ENCODE assay signal across 1 cellular context in the genomic region with DNA sequence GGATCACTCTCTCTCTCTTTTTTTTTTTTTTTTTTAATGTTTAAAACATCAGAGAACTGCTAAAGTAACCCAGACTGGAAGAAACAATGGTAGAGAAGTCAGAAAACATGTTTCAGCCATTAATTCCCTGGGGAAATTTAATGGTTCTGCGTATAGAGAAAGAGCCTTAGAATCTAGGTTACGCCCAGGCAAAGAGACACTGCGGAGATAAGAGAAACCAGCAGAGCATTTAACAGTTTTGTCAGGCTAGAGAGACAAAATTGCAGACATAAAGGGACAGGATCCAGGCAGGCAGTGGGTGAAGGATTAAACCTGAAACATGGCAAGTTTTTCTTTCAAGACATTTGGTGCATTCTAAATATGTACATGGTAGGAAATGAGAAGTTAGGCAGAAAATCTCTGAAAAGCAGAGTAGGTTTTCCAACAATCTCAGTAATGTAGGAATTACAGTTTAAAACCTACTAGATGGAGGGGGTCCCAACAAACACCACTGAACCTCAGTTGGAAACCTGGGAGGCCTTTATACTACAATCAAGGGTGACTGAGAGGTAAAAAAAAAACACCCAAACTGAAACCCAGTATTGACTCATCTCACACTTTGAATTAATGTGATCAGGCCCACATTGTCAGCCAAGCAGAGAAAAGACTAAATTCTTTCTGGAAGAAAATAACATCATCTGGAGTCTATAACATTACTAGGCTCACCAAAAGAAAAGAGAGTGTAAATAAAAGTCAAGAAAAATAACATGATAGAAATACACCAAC.
TF ChIP-seq lines count a peak whose summit lies in the region.

No MANE protein-coding gene starts in this region.

TF ChIP-seq in K562, 482 proteins besides CTCF, POLR2A, EP300 and RAD21 (continued from another document):
- TF ChIP-seq, protein P1, sequence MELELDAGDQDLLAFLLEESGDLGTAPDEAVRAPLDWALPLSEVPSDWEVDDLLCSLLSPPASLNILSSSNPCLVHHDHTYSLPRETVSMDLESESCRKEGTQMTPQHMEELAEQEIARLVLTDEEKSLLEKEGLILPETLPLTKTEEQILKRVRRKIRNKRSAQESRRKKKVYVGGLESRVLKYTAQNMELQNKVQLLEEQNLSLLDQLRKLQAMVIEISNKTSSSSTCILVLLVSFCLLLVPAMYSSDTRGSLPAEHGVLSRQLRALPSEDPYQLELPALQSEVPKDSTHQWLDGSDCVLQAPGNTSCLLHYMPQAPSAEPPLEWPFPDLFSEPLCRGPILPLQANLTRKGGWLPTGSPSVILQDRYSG (tag; conservative IDR thresholded peaks at IDR 0.05; ENCODE audit: low read depth) = no peak
- TF ChIP-seq PCBP2 (IDR thresholded peaks at IDR 0.05; ENCODE audit: low read depth, low read length, poor library complexity, severe bottlenecking) = no peak
- no peak for TF ChIP-seq SMARCE1 (IDR thresholded peaks at IDR 0.05)
- TF ChIP-seq TCFL5 (CRISPR knock-in tag; conservative IDR thresholded peaks at IDR 0.05) = no peak
